12 cellular contexts compared by ENCODE assay signal in the genomic region with DNA sequence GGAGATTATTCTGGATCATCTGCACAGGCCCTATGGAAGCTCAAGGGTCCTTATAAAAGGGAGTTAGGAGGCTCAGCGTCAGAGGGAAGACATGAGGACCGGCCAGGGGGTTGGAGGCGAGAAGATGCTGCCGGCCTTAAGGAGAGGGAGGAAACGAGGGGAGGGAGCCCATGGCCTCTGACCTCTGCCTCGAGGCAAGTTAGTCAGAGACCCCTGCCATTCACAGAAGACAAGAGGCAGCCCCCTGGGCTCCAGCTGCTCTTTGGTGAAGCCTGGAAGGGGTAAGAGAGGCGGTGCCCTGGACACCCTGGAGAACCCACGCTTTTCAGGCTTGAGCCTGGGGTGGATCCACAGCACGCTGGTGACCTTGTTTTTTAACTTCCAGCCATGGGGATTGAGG. TPM values are rescaled to one million over a fixed set of nuclear protein-coding genes. Genes with fewer than 3 reads are reported as not detected.
"Had no signal": no experiment of that assay in that cellular context is flagged by ENCODE, and none has a peak within 500 bp of the region (broad histone marks: within the 10 kb centered on the region; RNA-seq: fewer than 3 reads in every experiment).

No MANE protein-coding gene starts in this region.

- H3K4me1 ChIP-seq: right lobe of liver had no signal

- H3K27ac ChIP-seq: psoas muscle, right lobe of liver, spleen had no signal

- H3K27ac Mint-ChIP-seq: activated CD4-positive, alpha-beta memory T cell treated with anti-CD3 and anti-CD28 coated beads for 36 hours; naive thymus-derived CD8-positive, alpha-beta T cell; stimulated activated memory B cell treated with anti-CD40 and anti-IgM and Interleukin-4, amounts not matched to agents 10 μg/mL and 1 μg/mL and 100 μg/mL, for 72 hours had no signal

- H3K9me3 ChIP-seq: psoas muscle, right lobe of liver had no signal

- H3K4me3 Mint-ChIP-seq: activated CD4-positive, alpha-beta memory T cell treated with anti-CD3 and anti-CD28 coated beads for 36 hours; stimulated activated memory B cell treated with anti-CD40 and anti-IgM and Interleukin-4, amounts not matched to agents 10 μg/mL and 1 μg/mL and 100 μg/mL, for 72 hours had no signal

- H3K9me3 Mint-ChIP-seq: activated CD4-positive, alpha-beta memory T cell treated with anti-CD3 and anti-CD28 coated beads for 36 hours; stimulated activated memory B cell treated with anti-CD40 and anti-IgM and Interleukin-4, amounts not matched to agents 10 μg/mL and 1 μg/mL and 100 μg/mL, for 72 hours had no signal

- H3K27me3 ChIP-seq: right lobe of liver had no signal

- ATAC-seq: left colon; naive thymus-derived CD8-positive, alpha-beta T cell; right lobe of liver; stimulated activated memory B cell treated with anti-CD40 and anti-IgM and Interleukin-4, amounts not matched to agents 10 μg/mL and 1 μg/mL and 100 μg/mL, for 72 hours had no signal

- H3K4me3 ChIP-seq: lung, psoas muscle, right lobe of liver, spleen had no signal

- DNase-seq: activated CD4-positive, alpha-beta memory T cell treated with anti-CD3 and anti-CD28 coated beads for 36 hours; activated gamma-delta T cell treated with Interleukin-2 at 50 U/mL for 16 hours; activated T-cell treated with anti-CD3 and anti-CD28 coated beads, Interleukin-2, amount 50 U/mL, for 48 hours; erythroblast; left colon; naive thymus-derived CD8-positive, alpha-beta T cell; psoas muscle; right lobe of liver; spleen; stimulated activated CD4-positive, alpha-beta T cell treated with anti-CD3 and anti-CD28 coated beads, Interleukin-1b, Interleukin-23, amount 100 ng/mL, for 48 hours had no signal

- H3K36me3 ChIP-seq: right lobe of liver, spleen had no signal

- H3K4me1 Mint-ChIP-seq: stimulated activated memory B cell treated with anti-CD40 and anti-IgM and Interleukin-4, amounts not matched to agents 10 μg/mL and 1 μg/mL and 100 μg/mL, for 72 hours had no signal

RNA-seq across cellular contexts. Expression of a gene that starts 49.5 kb away (rescaled TPM):
- total RNA-seq: activated CD4-positive, alpha-beta memory T cell treated with anti-CD3 and anti-CD28 coated beads for 36 hours; naive thymus-derived CD8-positive, alpha-beta T cell had no signal
